ENCODE assay signal across 1 cellular context in genomic region chr11:74696932-74697687, GRCh38.
TF ChIP-seq lines count a peak whose summit lies in the region.

No MANE protein-coding gene starts in this region.

TF ChIP-seq in K562, 482 proteins besides CTCF, POLR2A, EP300 and RAD21:
- TF ChIP-seq CREM (IDR thresholded peaks at IDR 0.05; ENCODE audit: low read depth): peak; percentile 54; the same call in 1 of the 2 replicates
- TF ChIP-seq ZNF316 (IDR thresholded peaks at IDR 0.05): peak; percentile 76
- no peak for TF ChIP-seq ARID3B (CRISPR knock-in tag; IDR thresholded peaks at IDR 0.05; ENCODE audit: borderline replicate concordance)
- TF ChIP-seq ZNF395 (CRISPR knock-in tag; IDR thresholded peaks at IDR 0.05): no peak
- no peak for TF ChIP-seq TAF7 (tag; IDR thresholded peaks at IDR 0.05)
- peak; percentile 23; the same call in 1 of the 2 replicates for TF ChIP-seq ATF3 (IDR thresholded peaks at IDR 0.05)
- TF ChIP-seq ATF3 (CRISPR knock-in tag; conservative IDR thresholded peaks at IDR 0.05): no peak
- TF ChIP-seq CAMTA2 (CRISPR knock-in tag; conservative IDR thresholded peaks at IDR 0.05): no peak
- 0 out of 2 replicates have a peak, but pooled peaks have one; percentile 41 for TF ChIP-seq DPF2 (IDR thresholded peaks at IDR 0.05)
- no peak for TF ChIP-seq BCL6 (CRISPR knock-in tag; IDR thresholded peaks at IDR 0.05)
- 0 out of 2 replicates have a peak, but pooled peaks have one; percentile 31 for TF ChIP-seq MTA1 (IDR thresholded peaks at IDR 0.05; ENCODE audit: borderline replicate concordance)
- TF ChIP-seq PRDM10 (IDR thresholded peaks at IDR 0.05; ENCODE audit: partially characterized antibody): peak; percentile 57
- TF ChIP-seq PHF20 (IDR thresholded peaks at IDR 0.05; ENCODE audit: partially characterized antibody): peak; percentile 19
- TF ChIP-seq NCOA6 (IDR thresholded peaks at IDR 0.05): no peak
- TF ChIP-seq CBFA2T2 (conservative IDR thresholded peaks at IDR 0.05): 0 out of 2 replicates have a peak, but pooled peaks have one; percentile 5
- no peak for TF ChIP-seq UBTF (IDR thresholded peaks at IDR 0.05; ENCODE audit: borderline replicate concordance in 1 of 2, low read depth in 2 of 2, low read length in 2 of 2)
- no peak for TF ChIP-seq CBX5 (IDR thresholded peaks at IDR 0.05; ENCODE audit: borderline replicate concordance, low read depth)
- TF ChIP-seq ZC3H4 (CRISPR knock-in tag; IDR thresholded peaks at IDR 0.05; ENCODE audit: borderline replicate concordance): no peak
- peak; percentile 31 to 45; a peak in 1 of 4 replicates for TF ChIP-seq FOXK2 (conservative IDR thresholded peaks at IDR 0.05 in 1 of 2, IDR thresholded peaks at IDR 0.05 in 1 of 2; ENCODE audit: low read depth in 2 of 2)
- TF ChIP-seq ATF7 (IDR thresholded peaks at IDR 0.05): peak; percentile 52; the same call in 1 of the 2 replicates
- peak; percentile 38; the same call in 1 of the 2 replicates for TF ChIP-seq CREB1 (IDR thresholded peaks at IDR 0.05)
- TF ChIP-seq CREB1 (CRISPR knock-in tag; IDR thresholded peaks at IDR 0.05): peak; percentile 60; the same call in 1 of the 2 replicates
- no peak for TF ChIP-seq PREB (CRISPR knock-in tag; IDR thresholded peaks at IDR 0.05)
- peak; percentile 40 for TF ChIP-seq MEIS2 (IDR thresholded peaks at IDR 0.05; ENCODE audit: partially characterized antibody)
- TF ChIP-seq TRIM24 (IDR thresholded peaks at IDR 0.05): peak in 1 of 2 experiments; percentile 46; a peak in 1 of 4 replicates
- 0 out of 4 replicates have a peak, but pooled peaks of 1 of the 2 experiments have one; percentile 39 for TF ChIP-seq MLLT1 (IDR thresholded peaks at IDR 0.05)
- TF ChIP-seq HDAC2 (IDR thresholded peaks at IDR 0.05): no peak
- TF ChIP-seq SMARCE1 (IDR thresholded peaks at IDR 0.05): peak; percentile 33; the same call in 1 of the 2 replicates
- TF ChIP-seq KDM1A (IDR thresholded peaks at IDR 0.05): 0 out of 4 replicates have a peak, but pooled peaks have one; percentile 7 to 15
- TF ChIP-seq TRIM28 (IDR thresholded peaks at IDR 0.05): peak; percentile 41; the same call in 1 of the 2 replicates
- TF ChIP-seq CREB3 (tag; conservative IDR thresholded peaks at IDR 0.05; ENCODE audit: low read depth): no peak
- peak; percentile 82 for TF ChIP-seq PKNOX1 (IDR thresholded peaks at IDR 0.05)
